ENCODE assay signal across 2 cellular contexts in genomic region chr3:12934431-12934830, GRCh38.
TF ChIP-seq lines count a peak whose summit lies in the region.

No MANE protein-coding gene starts in this region.

TF ChIP-seq in SK-N-SH, 30 proteins besides CTCF, POLR2A, EP300 and RAD21 (continued from another document):
- TF ChIP-seq POLR2AphosphoS5 (IDR thresholded peaks at IDR 0.05; ENCODE audit: low read depth, low read length), result no peak
- TF ChIP-seq EZH2phosphoT487 (IDR thresholded peaks at IDR 0.05; ENCODE audit: borderline replicate concordance, low read depth), result no peak

TF ChIP-seq in GM23338, 12 proteins besides CTCF, POLR2A, EP300 and RAD21 (continued from another document):
- TF ChIP-seq ZNF462 (CRISPR knock-in tag; IDR thresholded peaks at IDR 0.05) (no peak), CREB1 (CRISPR knock-in tag; IDR thresholded peaks at IDR 0.05; ENCODE audit: low read depth) (no peak), ETS1 (IDR thresholded peaks at IDR 0.05) (no peak), JUNB (IDR thresholded peaks at IDR 0.05; ENCODE audit: unreplicated experiment) (no peak), EZH2phosphoT487 (IDR thresholded peaks at IDR 0.05; ENCODE audit: unreplicated experiment) (no peak), ZNF114 (CRISPR knock-in tag; IDR thresholded peaks at IDR 0.05) (no peak), EZH2 (IDR thresholded peaks at IDR 0.05; ENCODE audit: low read depth, unreplicated experiment) (no peak), NANOG (IDR thresholded peaks at IDR 0.05; ENCODE audit: borderline replicate concordance) (no peak)
TF ChIP-seq in GM23338: peak in this region for 0.
